In genomic region chr9:124569942-124570341, GRCh38 we compare ENCODE assay signal across 22 cellular contexts.
DNase-seq lines count a peak whose midpoint lies in the region; ATAC-seq, FAIRE-seq and TF ChIP-seq lines count a peak whose summit lies in the region.
"Had no signal": no experiment of that assay in that cellular context is flagged by ENCODE, and none has a peak within 500 bp of the region (broad histone marks: within the 10 kb centered on the region; RNA-seq: fewer than 3 reads in every experiment).

No MANE protein-coding gene starts in this region.

- no peak for FAIRE-seq in A549 (lab: Jason Lieb, UNC)
- FAIRE-seq: GM12892, HTR-8/SVneo had no signal

- peaks cover 18% of the 10 kb centered on the region; the same call in 2 of the 3 replicates for H3K4me1 ChIP-seq in A549
- H3K4me1 ChIP-seq in HUES48 (ENCODE audit: control insufficient read depth, insufficient read depth, low read length) = peaks cover 20% of the 10 kb centered on the region
- H3K4me1 ChIP-seq: HAP-1 had no signal

- H3K4me3 Mint-ChIP-seq in chondrocyte (ENCODE audit: unreplicated experiment) (no peak overlapping the region), nephron progenitor cell (no peak overlapping the region)
- H3K4me3 Mint-ChIP-seq: CD8-positive, alpha-beta memory T cell had no signal

- H3K27ac Mint-ChIP-seq in chondrocyte (ENCODE audit: unreplicated experiment) = peak overlapping the region; percentile 68
- peak overlapping the region; percentile 95 for H3K27ac Mint-ChIP-seq in nephron progenitor cell
- H3K27ac Mint-ChIP-seq: CD8-positive, alpha-beta memory T cell had no signal

- H3K4me3 ChIP-seq in A549 (no peak overlapping the region), HUES48 (ENCODE audit: low read depth, low read length) (no peak overlapping the region), MG63 (no peak overlapping the region)
- H3K4me3 ChIP-seq: BLaER1 treated with 17β-estradiol and CSF1 and Interleukin-3, amounts not matched to agents 10 nM and 100 nM; HAP-1; SJSA1 had no signal

- H3K27me3 Mint-ChIP-seq in chondrocyte (ENCODE audit: low read depth) (no peaks in the 10 kb centered on the region), nephron progenitor cell (ENCODE audit: low read depth, poor library complexity) (no peaks in the 10 kb centered on the region)

- WGBS in A549 (ENCODE audit: missing lambda C conversion rate) = 76% methylated on average over 2 of the region's 2 CpGs

- H3K36me3 ChIP-seq in HUES48 (ENCODE audit: control insufficient read depth, insufficient read depth, low read length) = no peaks in the 10 kb centered on the region
- H3K36me3 ChIP-seq in MG63 = no peaks in the 10 kb centered on the region
- H3K36me3 ChIP-seq: BLaER1 treated with 17β-estradiol and CSF1 and Interleukin-3, amounts not matched to agents 10 nM and 100 nM; HAP-1; SJSA1 had no signal

- H3K9ac ChIP-seq in HUES48 (ENCODE audit: low read depth, low read length) = no peak overlapping the region
- H3K9ac ChIP-seq: BLaER1 treated with 17β-estradiol and CSF1 and Interleukin-3, amounts not matched to agents 10 nM and 100 nM had no signal

- 0 out of 3 replicates have a peak overlapping the region, but pooled peaks have one; percentile 19 for H3K4me2 ChIP-seq in A549
- H3K4me2 ChIP-seq: BLaER1 treated with 17β-estradiol and CSF1 and Interleukin-3, amounts not matched to agents 10 nM and 100 nM had no signal

- TF ChIP-seq EP300 in A549 (IDR thresholded peaks at IDR 0.05) = no peak

- H3K27ac ChIP-seq in A549 (no peak overlapping the region), HUES48 (ENCODE audit: low read depth, low read length) (peak overlapping the region; percentile 70)
- H3K27ac ChIP-seq: BLaER1 treated with 17β-estradiol and CSF1 and Interleukin-3, amounts not matched to agents 10 nM and 100 nM; HL-60; SJSA1 had no signal

- no peaks in the 10 kb centered on the region for H3K27me3 ChIP-seq in HUES48 (ENCODE audit: control insufficient read depth, insufficient read depth, low read length)
- no peaks in the 10 kb centered on the region for H3K27me3 ChIP-seq in MG63
- H3K27me3 ChIP-seq: BLaER1 treated with 17β-estradiol and CSF1 and Interleukin-3, amounts not matched to agents 10 nM and 100 nM; SJSA1 had no signal

- H3K9me3 Mint-ChIP-seq in chondrocyte (ENCODE audit: low read depth) (no peaks in the 10 kb centered on the region), nephron progenitor cell (peaks cover 13% of the 10 kb centered on the region)
- H3K9me3 Mint-ChIP-seq: CD8-positive, alpha-beta memory T cell had no signal

- H3K4me1 Mint-ChIP-seq in chondrocyte (ENCODE audit: low read depth) (peaks cover 21% of the 10 kb centered on the region), nephron progenitor cell (peaks cover 74% of the 10 kb centered on the region)
- H3K4me1 Mint-ChIP-seq: CD8-positive, alpha-beta memory T cell had no signal

- H3K36me3 Mint-ChIP-seq in chondrocyte (ENCODE audit: low read depth) = peaks cover 2% of the 10 kb centered on the region
- H3K36me3 Mint-ChIP-seq in nephron progenitor cell (ENCODE audit: low read depth) = peaks cover 33% of the 10 kb centered on the region
- H3K36me3 Mint-ChIP-seq: CD8-positive, alpha-beta memory T cell had no signal

- POLR2A ChIA-PET in A549 (lab: Yijun Ruan, JAX) = no interaction called here

- no peak for TF ChIP-seq RAD21 in A549 (conservative IDR thresholded peaks at IDR 0.05 in 1 of 2, IDR thresholded peaks at IDR 0.05 in 1 of 2)

- CTCF ChIA-PET in A549 (lab: Yijun Ruan, JAX) = interaction anchor here (0.6 kb wide), 1 partner anchor 150 kb away, joined by 3 read pairs; no protein-coding TSS in a partner anchor

- TF ChIP-seq CTCF in A549 (IDR thresholded peaks at IDR 0.05) (no peak), chondrocyte (IDR thresholded peaks at IDR 0.05) (no peak), nephron progenitor cell (IDR thresholded peaks at IDR 0.05) (no peak), GM13976 (IDR thresholded peaks at IDR 0.05; ENCODE audit: borderline replicate concordance, control extremely low read depth, extremely low read depth, insufficient read depth, missing control alignments) (no peak)

- H3K9me3 ChIP-seq in A549 (no peaks in the 10 kb centered on the region), HUES48 (ENCODE audit: control insufficient read depth, insufficient read depth, low read length) (no peaks in the 10 kb centered on the region), MG63 (no peaks in the 10 kb centered on the region)
- H3K9me3 ChIP-seq: BLaER1 treated with 17β-estradiol and CSF1 and Interleukin-3, amounts not matched to agents 10 nM and 100 nM; HAP-1; SJSA1 had no signal

- in situ Hi-C loops in GM13976 (cut with MboI; ENCODE audit: low sequenced_read_pairs, unreplicated experiment) = no loop called here

- TF ChIP-seq POLR2A in A549 (IDR thresholded peaks at IDR 0.05; ENCODE audit: low read length) = no peak

- no peak for DNase-seq in A549 (ENCODE audit: low read depth in 1 of 2, low spot score in 1 of 2)
- no peak for DNase-seq in chondrocyte (ENCODE audit: low spot score)
- DNase-seq in nephron progenitor cell = no peak
- no peak for DNase-seq in H4 (ENCODE audit: low spot score)
- no peak for DNase-seq in MG63
- no peak for DNase-seq in GM13976 (ENCODE audit: low spot score)
- no peak for DNase-seq in stimulated activated CD4-positive, alpha-beta T cell treated with anti-CD3 and anti-CD28 coated beads, Interleukin-12 subunit alpha, Interleukin-12 subunit beta, amount 100 ng/mL, for 4 hours
- DNase-seq: CD8-positive, alpha-beta memory T cell; GF-D8; KG1; NCI-H1436; NCI-H2029 treated with DMSO at 0.1 percent for 48 hours; NCI-H2171 treated with DMSO at 0.1 percent for 48 hours; NCI-H82; PC-3 had no signal

- ATAC-seq in A549 = no peak
- ATAC-seq: PC-3 had no signal

TF ChIP-seq in A549, 52 proteins besides CTCF, POLR2A, EP300 and RAD21:
- TF ChIP-seq JUN (IDR thresholded peaks at IDR 0.05) = no peak
- TF ChIP-seq RCOR1 (IDR thresholded peaks at IDR 0.05; ENCODE audit: low read depth, low read length) = no peak
- TF ChIP-seq HMGXB4 (CRISPR knock-in tag; IDR thresholded peaks at IDR 0.05; ENCODE audit: borderline replicate concordance) = no peak
- no peak for TF ChIP-seq ZC3H11A (IDR thresholded peaks at IDR 0.05)
- no peak for TF ChIP-seq HES2 (IDR thresholded peaks at IDR 0.05)
- no peak for TF ChIP-seq JUNB (IDR thresholded peaks at IDR 0.05)
- no peak for TF ChIP-seq KDM5A (IDR thresholded peaks at IDR 0.05)
